Comparison of ENCODE assay signal across 13 cellular contexts in genomic region chr13:114268344-114269280, GRCh38. TPM values are rescaled to one million over a fixed set of nuclear protein-coding genes. Genes with fewer than 3 reads are reported as not detected.
DNase-seq lines count a peak whose midpoint lies in the region; ATAC-seq lines count a peak whose summit lies in the region.
"Had no signal": no experiment of that assay in that cellular context is flagged by ENCODE, and none has a peak within 500 bp of the region (broad histone marks: within the 10 kb centered on the region; RNA-seq: fewer than 3 reads in every experiment).

No MANE protein-coding gene starts in this region.

- H3K4me3 Mint-ChIP-seq in activated naive CD8-positive, alpha-beta T cell treated with anti-CD3 and anti-CD28 coated beads for 36 hours = no peak overlapping the region
- H3K4me3 Mint-ChIP-seq in natural killer cell treated with Interleukin-12 subunit alpha and Interleukin-12 subunit beta and Interleukin-15 and Interleukin-18, amount 100 ng/mL, for 72 hours = peak overlapping the region; percentile 61
- H3K4me3 Mint-ChIP-seq: nephron progenitor cell had no signal

- H3K27me3 Mint-ChIP-seq in activated naive CD8-positive, alpha-beta T cell treated with anti-CD3 and anti-CD28 coated beads for 36 hours = no peaks in the 10 kb centered on the region
- no peaks in the 10 kb centered on the region for H3K27me3 Mint-ChIP-seq in natural killer cell treated with Interleukin-12 subunit alpha and Interleukin-12 subunit beta and Interleukin-15 and Interleukin-18, amount 100 ng/mL, for 72 hours

- peaks cover 58% of the 10 kb centered on the region for H3K36me3 Mint-ChIP-seq in activated naive CD8-positive, alpha-beta T cell treated with anti-CD3 and anti-CD28 coated beads for 36 hours
- H3K36me3 Mint-ChIP-seq in natural killer cell treated with Interleukin-12 subunit alpha and Interleukin-12 subunit beta and Interleukin-15 and Interleukin-18, amount 100 ng/mL, for 72 hours = peaks cover 36% of the 10 kb centered on the region

- peaks cover 16% of the 10 kb centered on the region for H3K4me1 Mint-ChIP-seq in activated naive CD8-positive, alpha-beta T cell treated with anti-CD3 and anti-CD28 coated beads for 36 hours
- H3K4me1 Mint-ChIP-seq in natural killer cell treated with Interleukin-12 subunit alpha and Interleukin-12 subunit beta and Interleukin-15 and Interleukin-18, amount 100 ng/mL, for 72 hours (ENCODE audit: low read depth in 2 of 2) = peaks cover 40 to 44% of the 10 kb centered on the region in 2 donors
- H3K4me1 Mint-ChIP-seq: nephron progenitor cell had no signal

- H3K9me3 Mint-ChIP-seq in activated naive CD8-positive, alpha-beta T cell treated with anti-CD3 and anti-CD28 coated beads for 36 hours = no peaks in the 10 kb centered on the region
- no peaks in the 10 kb centered on the region for H3K9me3 Mint-ChIP-seq in natural killer cell treated with Interleukin-12 subunit alpha and Interleukin-12 subunit beta and Interleukin-15 and Interleukin-18, amount 100 ng/mL, for 72 hours

- ATAC-seq in natural killer cell treated with Interleukin-12 subunit alpha and Interleukin-12 subunit beta and Interleukin-15 and Interleukin-18, amount 100 ng/mL, for 72 hours = peak; percentile 85 to 87
- ATAC-seq in GM18909 (IDR thresholded peaks at IDR 0.05; ENCODE audit: poor library complexity, unreplicated experiment) = no peak
- no peak for ATAC-seq in HG03175 (IDR thresholded peaks at IDR 0.05; ENCODE audit: unreplicated experiment)
- no peak for ATAC-seq in HG03439 (IDR thresholded peaks at IDR 0.05; ENCODE audit: unreplicated experiment)

- DNase-seq in NCI-H82 (lab: John Stamatoyannopoulos, UW) = peak; percentile 54
- DNase-seq in NCI-H82 treated with DMSO at 0.1 percent for 48 hours (lab: John Stamatoyannopoulos, UW; ENCODE audit: unreplicated experiment) = no peak
- DNase-seq in NCI-H1436 (lab: John Stamatoyannopoulos, UW) = peak; percentile 69
- DNase-seq in activated naive CD8-positive, alpha-beta T cell treated with anti-CD3 and anti-CD28 coated beads for 36 hours = no peak
- DNase-seq in natural killer cell treated with Interleukin-12 subunit alpha and Interleukin-12 subunit beta and Interleukin-15 and Interleukin-18, amount 100 ng/mL, for 72 hours (ENCODE audit: low spot score) = peak; percentile 73
- DNase-seq: 8988T, aorta, dermis blood vessel endothelial cell, NCI-H2171 treated with DMSO at 0.1 percent for 48 hours, nephron progenitor cell had no signal

- peak overlapping the region; percentile 66 for H3K27ac Mint-ChIP-seq in activated naive CD8-positive, alpha-beta T cell treated with anti-CD3 and anti-CD28 coated beads for 36 hours
- peak overlapping the region; percentile 69 to 82 for H3K27ac Mint-ChIP-seq in natural killer cell treated with Interleukin-12 subunit alpha and Interleukin-12 subunit beta and Interleukin-15 and Interleukin-18, amount 100 ng/mL, for 72 hours
- H3K27ac Mint-ChIP-seq: nephron progenitor cell had no signal

RNA-seq across cellular contexts. Expression of gene UPF3A, which starts 12.8 kb away (rescaled TPM):
- 10 to 100 TPM; 42.9 to 45.9 TPM for total RNA-seq in activated naive CD8-positive, alpha-beta T cell treated with anti-CD3 and anti-CD28 coated beads for 36 hours
- total RNA-seq in natural killer cell treated with Interleukin-12 subunit alpha and Interleukin-12 subunit beta and Interleukin-15 and Interleukin-18, amount 100 ng/mL, for 72 hours = 10 to 100 TPM; 30.8 to 44.3 TPM

RNA-seq across cellular contexts. Expression of gene CDC16, which starts 33.9 kb away (rescaled TPM):
- total RNA-seq in activated naive CD8-positive, alpha-beta T cell treated with anti-CD3 and anti-CD28 coated beads for 36 hours = 10 to 100 TPM; 72.8 to 73.0 TPM
- 10 to 100 TPM; 60.5 to 88.0 TPM for total RNA-seq in natural killer cell treated with Interleukin-12 subunit alpha and Interleukin-12 subunit beta and Interleukin-15 and Interleukin-18, amount 100 ng/mL, for 72 hours

RNA-seq across cellular contexts. Expression of gene CHAMP1, which starts 45.7 kb away (rescaled TPM):
- 10 to 100 TPM; 46.2 to 46.6 TPM for total RNA-seq in activated naive CD8-positive, alpha-beta T cell treated with anti-CD3 and anti-CD28 coated beads for 36 hours
- 10 to 100 TPM; 17.5 to 24.4 TPM for total RNA-seq in natural killer cell treated with Interleukin-12 subunit alpha and Interleukin-12 subunit beta and Interleukin-15 and Interleukin-18, amount 100 ng/mL, for 72 hours

Comparison
In these comparisons a context has a peak if more than half of its experiments do, and no peak if none do; other contexts are left out.
1. DNase-seq: peak in NCI-H82 (single experiment), NCI-H1436 (single experiment) and natural killer cell treated with Interleukin-12 subunit alpha and Interleukin-12 subunit beta and Interleukin-15 and Interleukin-18, amount 100 ng/mL, for 72 hours (single experiment); none in NCI-H82 treated with DMSO at 0.1 percent for 48 hours (single experiment) and activated naive CD8-positive, alpha-beta T cell treated with anti-CD3 and anti-CD28 coated beads for 36 hours (single experiment).
2. ATAC-seq: peak in natural killer cell treated with Interleukin-12 subunit alpha and Interleukin-12 subunit beta and Interleukin-15 and Interleukin-18, amount 100 ng/mL, for 72 hours (2 of 2); none in GM18909 (single experiment), HG03175 (single experiment) and HG03439 (single experiment).